In genomic region chr2:157918319-157918718, GRCh38 we compare ENCODE assay signal across 26 cellular contexts. TPM values are rescaled to one million over a fixed set of nuclear protein-coding genes. Genes with fewer than 3 reads are reported as not detected.
DNase-seq lines count a peak whose midpoint lies in the region; ATAC-seq, FAIRE-seq and TF ChIP-seq lines count a peak whose summit lies in the region.
"Had no signal": no experiment of that assay in that cellular context is flagged by ENCODE, and none has a peak within 500 bp of the region (broad histone marks: within the 10 kb centered on the region; RNA-seq: fewer than 3 reads in every experiment).

No MANE protein-coding gene starts in this region.

- DNase-seq in cardiac muscle cell (ENCODE audit: low read depth in 1 of 2, low spot score in 1 of 2) (no peak), heart left ventricle (no peak), K562 (ENCODE audit: extremely low read depth in 1 of 4, low spot score in 3 of 4) (no peak), neural progenitor cell (ENCODE audit: low spot score) (no peak), NCI-H2081 treated with DMSO at 0.1 percent for 48 hours (lab: John Stamatoyannopoulos, UW) (no peak)
- no peak for DNase-seq in stimulated activated CD4-positive, alpha-beta T cell treated with anti-CD3 and anti-CD28 coated beads, Interleukin-2, amount 100 ng/mL, for 48 hours
- DNase-seq: 8988T; ACHN; BE2C; CD4-positive, alpha-beta memory T cell; CD4-positive, CD25-positive, alpha-beta regulatory T cell; CD8-positive, alpha-beta memory T cell; COR-L47; DMS 273 treated with DMSO at 0.1 percent for 48 hours; DMS153; DMS53; DMS79; DND-41; EL; GDM1 had no signal

- in situ Hi-C loops in K562 (cut with MboI): no loop called here

- no peak overlapping the region for H3K4me3 Mint-ChIP-seq in neural progenitor cell
- H3K4me3 Mint-ChIP-seq: CD14-positive monocyte; CD4-positive, alpha-beta memory T cell; CD4-positive, CD25-positive, alpha-beta regulatory T cell; CD8-positive, alpha-beta memory T cell had no signal

- H4K20me1 ChIP-seq in K562 (replicated peaks; ENCODE audit: control insufficient read depth, insufficient read depth, low read length) (no peaks in the 10 kb centered on the region), neural progenitor cell (ENCODE audit: low read depth) (no peaks in the 10 kb centered on the region)
- H4K20me1 ChIP-seq: BLaER1 had no signal

- no peaks in the 10 kb centered on the region for H3K9me3 Mint-ChIP-seq in neural progenitor cell

- H3K9ac ChIP-seq in K562 (ENCODE audit: insufficient read depth in 1 of 2, low read depth in 2 of 2, low read length in 2 of 2) (no peak overlapping the region), neural progenitor cell (no peak overlapping the region)
- H3K9ac ChIP-seq: BLaER1 had no signal

- POLR2A ChIA-PET in K562 (lab: Yijun Ruan, JAX): interaction anchor here (0.8 to 1.9 kb wide), 5 partner anchors 8 to 20 kb away, joined by 3 to 5 read pairs (median 4); no protein-coding TSS in a partner anchor

- WGBS in heart left ventricle, 4 donors: 54 to 68% (median 61%) methylated on average over 1 of the region's 1 CpG
- 11% methylated on average over 1 of the region's 1 CpG for WGBS in K562 (ENCODE audit: insufficient coverage, low coverage, missing lambda C conversion rate)

- H3K4me1 ChIP-seq in cardiac muscle cell (ENCODE audit: low read depth) (peaks cover 13% of the 10 kb centered on the region), heart left ventricle (no peaks in the 10 kb centered on the region), K562 (replicated peaks in 1 of 2; ENCODE audit: control insufficient read depth in 2 of 2, insufficient read depth in 2 of 2, low read length in 2 of 2) (peaks cover 7 to 19% of the 10 kb centered on the region in 2 experiments; a peak in 3 of 5 replicates), neural progenitor cell (peaks cover 13% of the 10 kb centered on the region)
- H3K4me1 ChIP-seq: BE2C, BLaER1 had no signal

- peaks cover 8% of the 10 kb centered on the region for H3K4me1 Mint-ChIP-seq in neural progenitor cell
- H3K4me1 Mint-ChIP-seq: CD14-positive monocyte; CD4-positive, alpha-beta memory T cell; CD8-positive, alpha-beta memory T cell had no signal

- H3K9me1 ChIP-seq in K562 (ENCODE audit: control insufficient read depth, insufficient read depth, low read length): no peaks in the 10 kb centered on the region

- peak overlapping the region; percentile 74 for H3K27ac ChIP-seq in cardiac muscle cell
- no peak overlapping the region for H3K27ac ChIP-seq in heart left ventricle
- no peak overlapping the region for H3K27ac ChIP-seq in K562 (ENCODE audit: extremely low read depth, low read depth, low read length)
- no peak overlapping the region for H3K27ac ChIP-seq in neural progenitor cell
- H3K27ac ChIP-seq: BLaER1 had no signal

- TF ChIP-seq CTCF in cardiac muscle cell (IDR thresholded peaks at IDR 0.05; ENCODE audit: low read depth, low read length) (no peak), heart left ventricle (IDR thresholded peaks at IDR 0.05) (no peak), K562 (IDR thresholded peaks at IDR 0.05 in 2 of 3, conservative IDR thresholded peaks at IDR 0.05 in 1 of 3; ENCODE audit: insufficient read depth in 2 of 3, low read depth in 1 of 3, low read length in 3 of 3) (no peak), neural progenitor cell (IDR thresholded peaks at IDR 0.05) (no peak)

- H3K4me2 ChIP-seq in K562 (ENCODE audit: insufficient read depth, low read length) (no peak overlapping the region), neural progenitor cell (peak overlapping the region; percentile 29)
- H3K4me2 ChIP-seq: BLaER1 had no signal

- H3K9me3 ChIP-seq in cardiac muscle cell (ENCODE audit: low read depth) (no peaks in the 10 kb centered on the region), heart left ventricle (peaks cover 0 to 6% (median 0%) of the 10 kb centered on the region in 12 donors), K562 (replicated peaks; ENCODE audit: control insufficient read depth, insufficient read depth, low read depth, low read length) (no peaks in the 10 kb centered on the region), neural progenitor cell (ENCODE audit: low read depth) (no peaks in the 10 kb centered on the region)
- H3K9me3 ChIP-seq: BE2C, BLaER1 had no signal

- peaks cover 11% of the 10 kb centered on the region for H3K27me3 Mint-ChIP-seq in neural progenitor cell (ENCODE audit: insufficient read depth, low read depth)

- no peaks in the 10 kb centered on the region for H3F3A ChIP-seq in neural progenitor cell (ENCODE audit: low read depth)

- no peaks in the 10 kb centered on the region for H3K79me2 ChIP-seq in K562 (ENCODE audit: control insufficient read depth, insufficient read depth, low read length)
- no peaks in the 10 kb centered on the region for H3K79me2 ChIP-seq in neural progenitor cell (ENCODE audit: low read depth)

- H2AFZ ChIP-seq in K562 (ENCODE audit: low read depth, low read length) (peak overlapping the region; percentile 77), neural progenitor cell (replicated peaks) (no peak overlapping the region)

- TF ChIP-seq RAD21 in K562 (CRISPR knock-in tag; conservative IDR thresholded peaks at IDR 0.05 in 1 of 2, IDR thresholded peaks at IDR 0.05 in 1 of 2): no peak

- no peak overlapping the region for H3K4me3 ChIP-seq in cardiac muscle cell
- H3K4me3 ChIP-seq in heart left ventricle: no peak overlapping the region
- no peak overlapping the region for H3K4me3 ChIP-seq in K562
- no peak overlapping the region for H3K4me3 ChIP-seq in neural progenitor cell
- H3K4me3 ChIP-seq: BLaER1, GM12878 had no signal

- TF ChIP-seq POLR2A in heart left ventricle (IDR thresholded peaks at IDR 0.05) (no peak), K562 (conservative IDR thresholded peaks at IDR 0.05) (no peak)

- no TSS peak for BruUV-seq in K562 (replicated peaks; lab: Mats Ljungman, UMichigan)

- intact Hi-C loops in heart left ventricle (cut with DNase I) (no loop called here), K562 (cut with micrococcal nuclease) (loop anchor here (10.0 kb wide), 1 partner anchor 424 kb away; no protein-coding TSS in a partner anchor)

- FAIRE-seq in K562 (lab: Jason Lieb, UNC): peak; percentile 70
- FAIRE-seq: A204.1, GM12878, GM12892, GM18507 had no signal

- no peaks in the 10 kb centered on the region for H3K36me3 ChIP-seq in cardiac muscle cell
- no peaks in the 10 kb centered on the region for H3K36me3 ChIP-seq in heart left ventricle
- no peaks in the 10 kb centered on the region for H3K36me3 ChIP-seq in K562 (ENCODE audit: control insufficient read depth, insufficient read depth, low read length)
- no peaks in the 10 kb centered on the region for H3K36me3 ChIP-seq in neural progenitor cell
- H3K36me3 ChIP-seq: BE2C, BLaER1 had no signal

- CTCF ChIA-PET in K562 (lab: Yijun Ruan, JAX; ENCODE audit: low intra/inter-chr PET ratio): no interaction called here

- H3K36me3 Mint-ChIP-seq in neural progenitor cell: no peaks in the 10 kb centered on the region
- H3K36me3 Mint-ChIP-seq: CD14-positive monocyte; CD4-positive, alpha-beta memory T cell; CD4-positive, CD25-positive, alpha-beta regulatory T cell had no signal

- no peak for TF ChIP-seq EP300 in K562 (IDR thresholded peaks at IDR 0.05; ENCODE audit: low read length)

- H3K27me3 ChIP-seq in cardiac muscle cell (no peaks in the 10 kb centered on the region), heart left ventricle (no peaks in the 10 kb centered on the region), K562 (ENCODE audit: control insufficient read depth in 2 of 2, insufficient read depth in 2 of 2, low read length in 2 of 2) (no peaks in the 10 kb centered on the region), neural progenitor cell (no peaks in the 10 kb centered on the region)
- H3K27me3 ChIP-seq: BE2C, BLaER1 had no signal

- no peak overlapping the region for H3K27ac Mint-ChIP-seq in neural progenitor cell
- H3K27ac Mint-ChIP-seq: CD14-positive monocyte; CD4-positive, alpha-beta memory T cell had no signal

- no peak for ATAC-seq in heart left ventricle
- peak; percentile 55 for ATAC-seq in K562
- ATAC-seq: GM12878 had no signal

TF ChIP-seq in K562, 482 proteins besides CTCF, POLR2A, EP300 and RAD21:
- no peak for TF ChIP-seq PHF20 (IDR thresholded peaks at IDR 0.05; ENCODE audit: partially characterized antibody)
- TF ChIP-seq, protein P1, sequence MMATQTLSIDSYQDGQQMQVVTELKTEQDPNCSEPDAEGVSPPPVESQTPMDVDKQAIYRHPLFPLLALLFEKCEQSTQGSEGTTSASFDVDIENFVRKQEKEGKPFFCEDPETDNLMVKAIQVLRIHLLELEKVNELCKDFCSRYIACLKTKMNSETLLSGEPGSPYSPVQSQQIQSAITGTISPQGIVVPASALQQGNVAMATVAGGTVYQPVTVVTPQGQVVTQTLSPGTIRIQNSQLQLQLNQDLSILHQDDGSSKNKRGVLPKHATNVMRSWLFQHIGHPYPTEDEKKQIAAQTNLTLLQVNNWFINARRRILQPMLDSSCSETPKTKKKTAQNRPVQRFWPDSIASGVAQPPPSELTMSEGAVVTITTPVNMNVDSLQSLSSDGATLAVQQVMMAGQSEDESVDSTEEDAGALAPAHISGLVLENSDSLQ (IDR thresholded peaks at IDR 0.05): peak; percentile 50; the same call in 1 of the 2 replicates

RNA-seq across cellular contexts. Expression of gene ACVR1, which starts 42.2 kb away (rescaled TPM):
- 6.1 and 7.5 TPM in 2 replicates for total RNA-seq in cardiac muscle cell
- polyA plus RNA-seq in cardiac muscle cell: 9.0 and 12.9 TPM in 2 replicates
- 10 to 100 TPM; 15.3 to 37.6 (median 23.9) TPM for total RNA-seq in heart left ventricle
- 10 to 100 TPM in 1 of 2 donors, 1 to 10 TPM in 1; 5.6 to 26.3 TPM for polyA plus RNA-seq in heart left ventricle
- 38.7 and 52.9 TPM in 2 replicates for total RNA-seq in K562 (2011; cell fraction: chromatin; rRNA removed; ENCODE audit: low replicate concordance)
- 26.2 and 27.5 TPM in 2 replicates for total RNA-seq in K562 (2011; cell fraction: nucleolus; rRNA removed)
- total RNA-seq in K562 (2011; cell fraction: nucleoplasm; rRNA removed): 35.6 and 47.0 TPM in 2 replicates
- 4.3 and 4.4 TPM in 2 replicates for total RNA-seq in K562 (2014; rRNA removed)
- total RNA-seq in K562 (2014; rRNA removed; fragmentation: Illumina TruSeq; extraction: Trizol): 6.8 and 6.9 TPM in 2 replicates
- 3.8 and 4.5 TPM in 2 replicates for total RNA-seq in K562 (2015; rRNA removed; fragmentation: Illumina TruSeq; extraction: Trizol)
- total RNA-seq in K562 (2021): 12.0 and 14.3 TPM in 2 replicates
- polyA plus RNA-seq in K562 (2011; rRNA removed): 11.4 and 14.2 TPM in 2 replicates
- polyA plus RNA-seq in K562 (2011; cell fraction: cytosol; rRNA removed): 6.6 and 10.6 TPM in 2 replicates
- polyA plus RNA-seq in K562 (2011; cell fraction: nucleus; rRNA removed): 12.8 and 15.9 TPM in 2 replicates
- 8.5 and 14.6 TPM in 2 replicates for polyA plus RNA-seq in K562 (2012)
- 12.9 and 13.0 TPM in 2 replicates for polyA plus RNA-seq in K562 (2014; fragmentation: Illumina TruSeq; extraction: Trizol)
- 1 to 10 TPM; 4.7 to 7.9 TPM for polyA plus RNA-seq in K562 (2014; fragmentation: Nextera tagmentation; extraction: Ambion mirVana)
- 5.9 and 6.8 TPM in 2 replicates for polyA plus RNA-seq in K562 (2014; rRNA removed)
- polyA minus RNA-seq in K562 (2011; rRNA and poly(A)+ RNA removed): 21.8 and 29.3 TPM in 2 replicates
- 10.3 and 12.3 TPM in 2 replicates for polyA minus RNA-seq in K562 (2011; cell fraction: cytosol; rRNA and poly(A)+ RNA removed)
- polyA minus RNA-seq in K562 (2011; cell fraction: nucleus; rRNA and poly(A)+ RNA removed): 14.8 and 26.1 TPM in 2 replicates
- total RNA-seq in neural progenitor cell (ENCODE audit: low replicate concordance): 8.2 and 14.0 TPM in 2 replicates
